5 cellular contexts compared by ENCODE assay signal in genomic region chr1:42815938-42816599, GRCh38. TPM values are rescaled to one million over a fixed set of nuclear protein-coding genes. Genes with fewer than 3 reads are reported as not detected.
DNase-seq lines count a peak whose midpoint lies in the region; ATAC-seq and TF ChIP-seq lines count a peak whose summit lies in the region.

No MANE protein-coding gene starts in this region.

- no peak for TF ChIP-seq POLR2A in HCT116 (IDR thresholded peaks at IDR 0.05; ENCODE audit: borderline replicate concordance, extremely low read depth, insufficient read depth, insufficient read length)
- no peak for TF ChIP-seq POLR2A in tibial nerve (IDR thresholded peaks at IDR 0.05)

- H4K20me1 ChIP-seq in HCT116 (ENCODE audit: insufficient read depth) = no peaks in the 10 kb centered on the region

- H3K27ac ChIP-seq in HCT116 (ENCODE audit: low read depth, low read length) (peak overlapping the region; percentile 92), tibial nerve (peak overlapping the region in 3 of 4 donors; percentile 95 to 99 (median 97))

- CTCF ChIA-PET in HCT116 (lab: Charles Lee) = interaction anchor here (1.2 to 1.4 kb wide), 2 partner anchors 30 to 97 kb away, joined by 3 read pairs; partner anchors contain the start of gene ZNF691

- TF ChIP-seq RAD21 in HCT116 (IDR thresholded peaks at IDR 0.05; ENCODE audit: low read depth) = no peak

- ATAC-seq in HCT116 = no peak

- H3K36me3 ChIP-seq in HCT116 (ENCODE audit: control insufficient read depth in 1 of 2, insufficient read depth in 2 of 2, low read length in 2 of 2) = no peaks in the 10 kb centered on the region
- H3K36me3 ChIP-seq in tibial nerve = peaks cover 0 to 10% (median 0%) of the 10 kb centered on the region in 3 donors

- peaks cover 11 to 25% of the 10 kb centered on the region in 2 experiments; a peak in 3 of 4 replicates for H3K4me1 ChIP-seq in HCT116 (ENCODE audit: control insufficient read depth in 1 of 2, insufficient read depth in 2 of 2, low read length in 2 of 2)
- peaks cover 0 to 20% (median 15%) of the 10 kb centered on the region in 4 donors for H3K4me1 ChIP-seq in tibial nerve

- intact Hi-C loops in HCT116 (cut with micrococcal nuclease) = no loop called here

- peak overlapping the region; percentile 83 for H2AFZ ChIP-seq in HCT116 (ENCODE audit: low read depth, low read length, poor library complexity, severe bottlenecking)

- TF ChIP-seq CTCF in HCT116 (IDR thresholded peaks at IDR 0.05 in 2 of 3, conservative IDR thresholded peaks at IDR 0.05 in 1 of 3; ENCODE audit: borderline replicate concordance in 1 of 3, insufficient read depth in 1 of 3, low read depth in 2 of 3, low read length in 2 of 3) (no peak), tibial nerve (IDR thresholded peaks at IDR 0.05) (no peak)

- 31 to 32% methylated on average over 7 of the region's 7 CpGs for WGBS in tibial nerve, 2 donors

- H3K4me2 ChIP-seq in HCT116 (ENCODE audit: low read length) = peak overlapping the region; percentile 97

- H3K79me2 ChIP-seq in HCT116 (ENCODE audit: insufficient read depth, low read length) = 0 out of 2 replicates have a peak, but pooled peaks cover 3% of the 10 kb centered on the region

- RAD21 ChIA-PET in HCT116 (lab: Charles Lee; ENCODE audit: low non-redundant PET in 1 of 2, low total read pairs in 2 of 2, uncharacterized antibody in 2 of 2, unreplicated experiment in 2 of 2) = interaction anchor here in 1 of 2 experiments (0.7 to 1.6 kb wide), 2 partner anchors 38 to 257 kb away, joined by 3 to 5 read pairs; no protein-coding TSS in a partner anchor

- H3K9ac ChIP-seq in HCT116 (ENCODE audit: low read length) = peak overlapping the region; percentile 85

- H3K4me3 ChIP-seq in HCT116 (replicated peaks in 1 of 2; ENCODE audit: low read depth in 1 of 2, low read length in 2 of 2) = peak overlapping the region; percentile 76 to 82
- peak overlapping the region; percentile 66 to 88 (median 77) for H3K4me3 ChIP-seq in tibial nerve

- DNase-seq in HCT116 (ENCODE audit: low read depth, low spot score) = no peak
- peak; percentile 10 for DNase-seq in SW480 (ENCODE audit: low spot score)
- DNase-seq in hepatic stellate cell (ENCODE audit: low spot score) = peak; percentile 9
- no peak for DNase-seq in tibial nerve (ENCODE audit: low spot score in 2 of 2)
- DNase-seq in foreskin melanocyte = no peak

- H3K27me3 ChIP-seq in HCT116 (ENCODE audit: insufficient read depth, low read length) = no peaks in the 10 kb centered on the region
- no peaks in the 10 kb centered on the region for H3K27me3 ChIP-seq in tibial nerve

- TF ChIP-seq EP300 in tibial nerve (IDR thresholded peaks at IDR 0.05) = no peak

- BruUV-seq in HCT116 (replicated peaks; lab: Mats Ljungman, UMichigan) = TSS peak; percentile 67

- H3K9me3 ChIP-seq in HCT116 (ENCODE audit: control insufficient read depth in 1 of 2, insufficient read depth in 1 of 2, low read depth in 1 of 2, low read length in 2 of 2) (no peaks in the 10 kb centered on the region), tibial nerve (no peaks in the 10 kb centered on the region)

- POLR2A ChIA-PET in HCT116 (lab: Charles Lee) = interaction anchor here (1.3 to 3.3 kb wide), 2 partner anchors 9 to 30 kb away, joined by 7 to 14 read pairs; partner anchors contain the start of gene ZNF691

- H3K9me2 ChIP-seq in HCT116 (ENCODE audit: insufficient read depth) = no peaks in the 10 kb centered on the region

TF ChIP-seq in HCT116, 20 proteins besides CTCF, POLR2A, EP300 and RAD21:
- TF ChIP-seq ZFX (IDR thresholded peaks at IDR 0.05) = no peak
- no peak for TF ChIP-seq CBX3 (IDR thresholded peaks at IDR 0.05; ENCODE audit: low read depth)
- no peak for TF ChIP-seq REST (IDR thresholded peaks at IDR 0.05; ENCODE audit: low read depth)
- no peak for TF ChIP-seq MAX (IDR thresholded peaks at IDR 0.05)
- TF ChIP-seq YY1 (IDR thresholded peaks at IDR 0.05; ENCODE audit: extremely low read depth, insufficient replicate concordance, low read depth, low read length) = no peak
- no peak for TF ChIP-seq SRF (IDR thresholded peaks at IDR 0.05; ENCODE audit: low read depth)
- no peak for TF ChIP-seq SIN3A (IDR thresholded peaks at IDR 0.05; ENCODE audit: low read depth)
- TF ChIP-seq EGR1 (IDR thresholded peaks at IDR 0.05; ENCODE audit: low read depth) = no peak

RNA-seq across cellular contexts. Expression of gene ERMAP, which starts 0.9 kb away (rescaled TPM):
- total RNA-seq in HCT116 (2021; ENCODE audit: unreplicated experiment) (5.4 TPM), tibial nerve (10 to 100 TPM in 2 of 4 donors, 1 to 10 TPM in 2; 4.1 to 14.2 (median 8.3) TPM)
- polyA plus RNA-seq in HCT116 (2012) = 2.4 and 3.2 TPM in 2 replicates

RNA-seq across cellular contexts. Expression of gene SVBP, which starts 1.1 kb away (rescaled TPM):
- total RNA-seq in HCT116 (2021; ENCODE audit: unreplicated experiment) = 14.4 TPM
- 9.3 and 14.1 TPM in 2 replicates for polyA plus RNA-seq in HCT116 (2012)
- total RNA-seq in tibial nerve = 10 to 100 TPM; 18.6 to 76.0 (median 44.9) TPM

RNA-seq across cellular contexts. Expression of gene ZNF691, which starts 30.3 kb away (rescaled TPM):
- 11.1 TPM for total RNA-seq in HCT116 (2021; ENCODE audit: unreplicated experiment)
- 4.7 and 8.2 TPM in 2 replicates for polyA plus RNA-seq in HCT116 (2012)
- total RNA-seq in tibial nerve = 10 to 100 TPM; 14.1 to 20.5 (median 16.9) TPM

RNA-seq across cellular contexts. Expression of gene TMEM269, which starts 31.3 kb away (rescaled TPM):
- total RNA-seq in HCT116 (2021; ENCODE audit: unreplicated experiment) (0.34 TPM), tibial nerve (under 1 TPM in 3 of 4 donors, not detected in 1; 0.21 to 0.30 (median 0.22) TPM)
- polyA plus RNA-seq in HCT116 (2012) = 0.23 and 0.35 TPM in 2 replicates

RNA-seq across cellular contexts. Expression of gene C1orf50, which starts 49.0 kb away (rescaled TPM):
- total RNA-seq in HCT116 (2021; ENCODE audit: unreplicated experiment) (5.8 TPM), tibial nerve (1 to 10 TPM; 3.0 to 8.4 (median 3.5) TPM)
- polyA plus RNA-seq in HCT116 (2012) = 1.2 and 1.8 TPM in 2 replicates

Comparison
In these comparisons a context has a peak if more than half of its experiments do, and no peak if none do; other contexts are left out.
1. DNase-seq: peak in SW480 (single experiment) and hepatic stellate cell (single experiment); none in HCT116 (single experiment), tibial nerve (0 of 2) and foreskin melanocyte (single experiment).